ENCODE assay signal across 12 cellular contexts in the genomic region with DNA sequence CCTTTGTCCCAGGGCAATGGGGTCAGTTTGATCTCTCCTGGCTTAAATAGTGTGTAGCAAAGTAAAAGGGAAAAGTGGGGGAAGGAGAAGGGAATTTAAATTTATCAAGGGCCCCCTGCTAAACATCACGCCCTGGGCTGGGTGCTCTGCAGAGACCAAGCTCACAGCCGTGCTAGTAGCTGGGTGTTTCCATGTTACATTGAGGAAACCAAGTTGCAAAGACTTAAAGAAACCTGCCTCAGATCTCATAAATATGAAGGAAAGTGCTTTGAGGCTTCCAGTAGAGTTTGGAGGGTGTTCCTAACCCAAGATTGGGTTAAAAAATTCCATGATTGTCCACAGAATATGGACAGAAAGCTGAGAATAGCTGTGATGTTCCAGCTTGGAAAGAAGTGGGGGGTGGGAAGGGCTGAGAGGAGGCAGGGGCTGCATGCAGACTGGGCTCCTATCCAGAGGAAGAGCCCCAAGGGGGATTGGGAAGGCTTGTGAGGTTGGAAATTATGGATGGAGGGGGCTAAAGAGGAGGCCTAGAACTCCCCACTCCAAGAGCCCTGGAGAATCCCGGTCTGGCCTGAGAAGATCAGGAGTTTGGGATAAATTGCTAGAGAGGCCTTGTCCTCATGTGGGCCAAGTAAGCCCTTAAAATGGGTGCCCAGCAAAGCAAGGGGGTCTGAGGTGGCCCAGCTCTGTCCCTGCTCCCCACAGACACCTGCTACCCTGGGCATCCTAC. TPM values are rescaled to one million over a fixed set of nuclear protein-coding genes. Genes with fewer than 3 reads are reported as not detected.
DNase-seq lines count a peak whose midpoint lies in the region; ATAC-seq and TF ChIP-seq lines count a peak whose summit lies in the region.
"Had no signal": no experiment of that assay in that cellular context is flagged by ENCODE, and none has a peak within 500 bp of the region (broad histone marks: within the 10 kb centered on the region; RNA-seq: fewer than 3 reads in every experiment).

No MANE protein-coding gene starts in this region.

- intact Hi-C loops in body of pancreas (cut with DNase I) (no loop called here), testis (cut with DNase I; ENCODE audit: low total_unique reads) (no loop called here)

- peak in 1 of 4 donors; percentile 13 for DNase-seq in body of pancreas
- peak; percentile 13 for DNase-seq in testis
- DNase-seq in AG20443 (ENCODE audit: low spot score): no peak
- DNase-seq: activated CD4-positive, alpha-beta T cell treated with anti-CD3 and anti-CD28 coated beads, Interleukin-2, amount 10 ng/mL, durations not matched to agents 24 days and 14 days; activated naive CD8-positive, alpha-beta T cell treated with anti-CD3 and anti-CD28 coated beads for 36 hours; Calu3; NCI-H748 treated with DMSO at 0.1 percent for 48 hours; nucleus accumbens had no signal

- H3K27me3 ChIP-seq in body of pancreas: no peaks in the 10 kb centered on the region
- peaks cover 5% of the 10 kb centered on the region for H3K27me3 ChIP-seq in gastroesophageal sphincter
- H3K27me3 ChIP-seq in muscle layer of duodenum (ENCODE audit: low read depth, low read length): no peaks in the 10 kb centered on the region
- no peaks in the 10 kb centered on the region for H3K27me3 ChIP-seq in testis

- H3K4me3 ChIP-seq in body of pancreas: no peak overlapping the region
- H3K4me3 ChIP-seq in gastroesophageal sphincter: peak overlapping the region in 1 of 2 donors; percentile 23
- no peak overlapping the region for H3K4me3 ChIP-seq in muscle layer of duodenum (ENCODE audit: low read depth in 1 of 2, low read length in 2 of 2)
- no peak overlapping the region for H3K4me3 ChIP-seq in testis

- ATAC-seq in body of pancreas: no peak
- ATAC-seq in gastroesophageal sphincter: no peak
- no peak for ATAC-seq in GM19023 (IDR thresholded peaks at IDR 0.05; ENCODE audit: unreplicated experiment)
- ATAC-seq in HG03460 (IDR thresholded peaks at IDR 0.05; ENCODE audit: unreplicated experiment): no peak

- TF ChIP-seq EP300 in gastroesophageal sphincter (IDR thresholded peaks at IDR 0.05): no peak

- H3K4me1 ChIP-seq in body of pancreas: peaks cover 78% of the 10 kb centered on the region
- peaks cover 0 to 85% (median 36%) of the 10 kb centered on the region in 3 donors for H3K4me1 ChIP-seq in gastroesophageal sphincter
- H3K4me1 ChIP-seq in muscle layer of duodenum (ENCODE audit: control insufficient read depth in 1 of 2, insufficient read depth in 2 of 2, low read length in 2 of 2): peaks cover 19 to 36% of the 10 kb centered on the region in 2 donors
- H3K4me1 ChIP-seq in testis: peaks cover 29% of the 10 kb centered on the region

- H3K27ac ChIP-seq in body of pancreas (peak overlapping the region; percentile 88 to 98 (median 92)), gastroesophageal sphincter (peak overlapping the region; percentile 48 to 80 (median 78)), muscle layer of duodenum (ENCODE audit: low read length) (peak overlapping the region; percentile 81), testis (peak overlapping the region in 1 of 2 donors; percentile 62)

- TF ChIP-seq POLR2A in body of pancreas (IDR thresholded peaks at IDR 0.05): no peak
- TF ChIP-seq POLR2A in gastroesophageal sphincter (IDR thresholded peaks at IDR 0.05): no peak
- TF ChIP-seq POLR2A in testis (IDR thresholded peaks at IDR 0.05): no peak

- H3K9me3 ChIP-seq in body of pancreas (no peaks in the 10 kb centered on the region), gastroesophageal sphincter (no peaks in the 10 kb centered on the region), muscle layer of duodenum (ENCODE audit: control insufficient read depth in 1 of 2, low read length in 2 of 2) (no peaks in the 10 kb centered on the region), testis (no peaks in the 10 kb centered on the region)

- TF ChIP-seq CTCF in body of pancreas (IDR thresholded peaks at IDR 0.05) (no peak), gastroesophageal sphincter (IDR thresholded peaks at IDR 0.05) (no peak), testis (IDR thresholded peaks at IDR 0.05) (no peak)

- WGBS in body of pancreas, 2 donors: 26 to 52% methylated on average over 3 of the region's 3 CpGs
- WGBS in gastroesophageal sphincter (ENCODE audit: low coverage in 1 of 2), 2 donors: 52 to 64% methylated on average over 3 of the region's 3 CpGs
- WGBS in testis, 2 donors: 54 to 74% methylated on average over 3 of the region's 3 CpGs

- no peaks in the 10 kb centered on the region for H3K36me3 ChIP-seq in body of pancreas (replicated peaks in 1 of 2; ENCODE audit: insufficient read depth in 1 of 2, low read depth in 2 of 2)
- no peaks in the 10 kb centered on the region for H3K36me3 ChIP-seq in gastroesophageal sphincter
- no peaks in the 10 kb centered on the region for H3K36me3 ChIP-seq in muscle layer of duodenum (ENCODE audit: control insufficient read depth in 1 of 2, insufficient read depth in 2 of 2, low read length in 2 of 2)
- H3K36me3 ChIP-seq in testis (ENCODE audit: low read depth, missing control alignments): no peaks in the 10 kb centered on the region

RNA-seq across cellular contexts. Expression of a gene that starts 25.0 kb away (rescaled TPM):
- 10 to 100 TPM; 53.7 to 67.7 TPM for total RNA-seq in body of pancreas
- total RNA-seq in gastroesophageal sphincter: 100 to 1,000 TPM in 1 of 4 donors, 10 to 100 TPM in 3; 30.0 to 100 (median 42.4) TPM
- 10 to 100 TPM in 1 of 2 donors, 1 to 10 TPM in 1; 8.5 to 11.0 TPM for total RNA-seq in testis
- 22.6 TPM for polyA plus RNA-seq in testis (ENCODE audit: insufficient read depth, low read depth, low replicate concordance)

RNA-seq across cellular contexts. Expression of a gene that starts 47.9 kb away (rescaled TPM):
- 1 to 10 TPM in 1 of 2 donors, under 1 TPM in 1; 0.26 to 6.3 TPM for total RNA-seq in body of pancreas
- 10 to 100 TPM in 1 of 4 donors, 1 to 10 TPM in 3; 1.2 to 34.6 (median 3.4) TPM for total RNA-seq in gastroesophageal sphincter
- 10 to 100 TPM; 11.6 to 12.3 TPM for total RNA-seq in testis
- polyA plus RNA-seq in testis (ENCODE audit: insufficient read depth, low read depth, low replicate concordance): 18.2 TPM
- total RNA-seq: activated CD4-positive, alpha-beta T cell treated with anti-CD3 and anti-CD28 coated beads, Interleukin-2, amount 10 ng/mL, durations not matched to agents 24 days and 14 days; activated naive CD8-positive, alpha-beta T cell treated with anti-CD3 and anti-CD28 coated beads for 36 hours had no signal

RNA-seq across cellular contexts. Expression of a gene that starts 54.1 kb away (rescaled TPM):
- total RNA-seq in body of pancreas (under 1 TPM in 1 of 2 donors, not detected in 1; 0.26 TPM), gastroesophageal sphincter (under 1 TPM in 2 of 4 donors, not detected in 2; 0.27 to 0.46 TPM), testis (under 1 TPM; 0.16 to 0.31 TPM)
- polyA plus RNA-seq in testis (ENCODE audit: insufficient read depth, low read depth, low replicate concordance): 0.49 TPM
- total RNA-seq: activated CD4-positive, alpha-beta T cell treated with anti-CD3 and anti-CD28 coated beads, Interleukin-2, amount 10 ng/mL, durations not matched to agents 24 days and 14 days; activated naive CD8-positive, alpha-beta T cell treated with anti-CD3 and anti-CD28 coated beads for 36 hours had no signal
